ENCODE assay signal across 1 cellular context in the genomic region with DNA sequence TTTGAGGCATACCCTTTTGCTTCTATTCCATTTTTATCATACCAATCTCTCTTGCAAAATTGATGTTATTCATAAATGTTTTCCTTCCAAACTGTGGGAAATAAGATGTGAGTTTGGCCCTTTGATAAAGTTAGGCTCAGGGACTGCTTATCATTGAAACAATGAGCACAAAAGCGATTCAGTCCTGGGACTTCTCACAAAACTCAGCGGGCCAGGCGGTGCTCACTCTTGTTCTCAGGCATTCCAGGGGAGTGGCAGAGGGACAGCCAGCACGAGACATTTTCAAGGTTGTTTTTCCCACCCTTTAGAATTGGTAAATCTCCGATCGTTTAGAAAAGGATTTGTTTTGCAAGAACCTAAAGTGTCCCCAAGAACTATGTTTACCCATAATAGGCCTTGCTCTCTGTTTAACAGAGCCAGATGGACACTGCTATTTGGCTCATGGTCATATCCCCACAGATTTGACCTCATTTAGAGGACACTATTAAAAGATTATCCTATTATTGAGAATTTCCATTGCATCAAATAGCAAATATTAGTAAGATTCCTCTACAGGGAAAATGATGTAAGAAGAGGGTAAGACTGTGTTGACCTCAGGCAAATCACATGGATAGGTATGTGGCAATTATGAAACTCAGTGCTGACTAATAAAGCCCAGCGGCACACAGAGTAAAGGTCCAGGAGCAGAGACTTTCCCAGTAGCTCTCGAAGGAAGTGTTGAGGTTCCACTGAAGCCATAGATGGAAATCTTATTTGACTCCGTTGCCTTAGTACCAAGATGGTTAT.
A peak's percentile ranks its signal among the peaks of the same experiment; 100 is the strongest.
TF ChIP-seq lines count a peak whose summit lies in the region.

No MANE protein-coding gene starts in this region.

TF ChIP-seq in HepG2, 621 proteins besides CTCF, POLR2A, EP300 and RAD21 (continued from another document):
- TF ChIP-seq POGK (CRISPR knock-in tag; conservative IDR thresholded peaks at IDR 0.05) = 0 out of 2 replicates have a peak, but pooled peaks have one; percentile 32
- no peak for TF ChIP-seq ZNF775 (CRISPR knock-in tag; IDR thresholded peaks at IDR 0.05; ENCODE audit: borderline replicate concordance)
- TF ChIP-seq ZKSCAN5 (CRISPR knock-in tag; IDR thresholded peaks at IDR 0.05) = no peak
- TF ChIP-seq ZNF354B (CRISPR knock-in tag; IDR thresholded peaks at IDR 0.05) = no peak
- TF ChIP-seq, protein P1, sequence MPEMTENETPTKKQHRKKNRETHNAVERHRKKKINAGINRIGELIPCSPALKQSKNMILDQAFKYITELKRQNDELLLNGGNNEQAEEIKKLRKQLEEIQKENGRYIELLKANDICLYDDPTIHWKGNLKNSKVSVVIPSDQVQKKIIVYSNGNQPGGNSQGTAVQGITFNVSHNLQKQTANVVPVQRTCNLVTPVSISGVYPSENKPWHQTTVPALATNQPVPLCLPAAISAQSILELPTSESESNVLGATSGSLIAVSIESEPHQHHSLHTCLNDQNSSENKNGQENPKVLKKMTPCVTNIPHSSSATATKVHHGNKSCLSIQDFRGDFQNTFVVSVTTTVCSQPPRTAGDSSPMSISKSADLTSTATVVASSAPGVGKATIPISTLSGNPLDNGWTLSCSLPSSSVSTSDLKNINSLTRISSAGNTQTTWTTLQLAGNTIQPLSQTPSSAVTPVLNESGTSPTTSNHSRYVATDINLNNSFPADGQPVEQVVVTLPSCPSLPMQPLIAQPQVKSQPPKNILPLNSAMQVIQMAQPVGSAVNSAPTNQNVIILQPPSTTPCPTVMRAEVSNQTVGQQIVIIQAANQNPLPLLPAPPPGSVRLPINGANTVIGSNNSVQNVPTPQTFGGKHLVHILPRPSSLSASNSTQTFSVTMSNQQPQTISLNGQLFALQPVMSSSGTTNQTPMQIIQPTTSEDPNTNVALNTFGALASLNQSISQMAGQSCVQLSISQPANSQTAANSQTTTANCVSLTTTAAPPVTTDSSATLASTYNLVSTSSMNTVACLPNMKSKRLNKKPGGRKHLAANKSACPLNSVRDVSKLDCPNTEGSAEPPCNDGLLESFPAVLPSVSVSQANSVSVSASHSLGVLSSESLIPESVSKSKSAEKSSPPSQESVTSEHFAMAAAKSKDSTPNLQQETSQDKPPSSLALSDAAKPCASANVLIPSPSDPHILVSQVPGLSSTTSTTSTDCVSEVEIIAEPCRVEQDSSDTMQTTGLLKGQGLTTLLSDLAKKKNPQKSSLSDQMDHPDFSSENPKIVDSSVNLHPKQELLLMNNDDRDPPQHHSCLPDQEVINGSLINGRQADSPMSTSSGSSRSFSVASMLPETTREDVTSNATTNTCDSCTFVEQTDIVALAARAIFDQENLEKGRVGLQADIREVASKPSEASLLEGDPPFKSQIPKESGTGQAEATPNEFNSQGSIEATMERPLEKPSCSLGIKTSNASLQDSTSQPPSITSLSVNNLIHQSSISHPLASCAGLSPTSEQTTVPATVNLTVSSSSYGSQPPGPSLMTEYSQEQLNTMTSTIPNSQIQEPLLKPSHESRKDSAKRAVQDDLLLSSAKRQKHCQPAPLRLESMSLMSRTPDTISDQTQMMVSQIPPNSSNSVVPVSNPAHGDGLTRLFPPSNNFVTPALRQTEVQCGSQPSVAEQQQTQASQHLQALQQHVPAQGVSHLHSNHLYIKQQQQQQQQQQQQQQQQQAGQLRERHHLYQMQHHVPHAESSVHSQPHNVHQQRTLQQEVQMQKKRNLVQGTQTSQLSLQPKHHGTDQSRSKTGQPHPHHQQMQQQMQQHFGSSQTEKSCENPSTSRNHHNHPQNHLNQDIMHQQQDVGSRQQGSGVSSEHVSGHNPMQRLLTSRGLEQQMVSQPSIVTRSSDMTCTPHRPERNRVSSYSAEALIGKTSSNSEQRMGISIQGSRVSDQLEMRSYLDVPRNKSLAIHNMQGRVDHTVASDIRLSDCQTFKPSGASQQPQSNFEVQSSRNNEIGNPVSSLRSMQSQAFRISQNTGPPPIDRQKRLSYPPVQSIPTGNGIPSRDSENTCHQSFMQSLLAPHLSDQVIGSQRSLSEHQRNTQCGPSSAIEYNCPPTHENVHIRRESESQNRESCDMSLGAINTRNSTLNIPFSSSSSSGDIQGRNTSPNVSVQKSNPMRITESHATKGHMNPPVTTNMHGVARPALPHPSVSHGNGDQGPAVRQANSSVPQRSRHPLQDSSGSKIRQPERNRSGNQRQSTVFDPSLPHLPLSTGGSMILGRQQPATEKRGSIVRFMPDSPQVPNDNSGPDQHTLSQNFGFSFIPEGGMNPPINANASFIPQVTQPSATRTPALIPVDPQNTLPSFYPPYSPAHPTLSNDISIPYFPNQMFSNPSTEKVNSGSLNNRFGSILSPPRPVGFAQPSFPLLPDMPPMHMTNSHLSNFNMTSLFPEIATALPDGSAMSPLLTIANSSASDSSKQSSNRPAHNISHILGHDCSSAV (CRISPR knock-in tag; IDR thresholded peaks at IDR 0.05; ENCODE audit: borderline replicate concordance) = no peak
- no peak for TF ChIP-seq REXO4 (CRISPR knock-in tag; IDR thresholded peaks at IDR 0.05; ENCODE audit: borderline replicate concordance)
- TF ChIP-seq GLI4 (CRISPR knock-in tag; IDR thresholded peaks at IDR 0.05; ENCODE audit: borderline replicate concordance) = no peak
- TF ChIP-seq, protein P2, sequence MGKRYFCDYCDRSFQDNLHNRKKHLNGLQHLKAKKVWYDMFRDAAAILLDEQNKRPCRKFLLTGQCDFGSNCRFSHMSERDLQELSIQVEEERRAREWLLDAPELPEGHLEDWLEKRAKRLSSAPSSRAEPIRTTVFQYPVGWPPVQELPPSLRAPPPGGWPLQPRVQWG (CRISPR knock-in tag; IDR thresholded peaks at IDR 0.05; ENCODE audit: borderline replicate concordance, low read depth) = no peak
- TF ChIP-seq NCOA5 (CRISPR knock-in tag; IDR thresholded peaks at IDR 0.05) = no peak
- TF ChIP-seq, protein P3, sequence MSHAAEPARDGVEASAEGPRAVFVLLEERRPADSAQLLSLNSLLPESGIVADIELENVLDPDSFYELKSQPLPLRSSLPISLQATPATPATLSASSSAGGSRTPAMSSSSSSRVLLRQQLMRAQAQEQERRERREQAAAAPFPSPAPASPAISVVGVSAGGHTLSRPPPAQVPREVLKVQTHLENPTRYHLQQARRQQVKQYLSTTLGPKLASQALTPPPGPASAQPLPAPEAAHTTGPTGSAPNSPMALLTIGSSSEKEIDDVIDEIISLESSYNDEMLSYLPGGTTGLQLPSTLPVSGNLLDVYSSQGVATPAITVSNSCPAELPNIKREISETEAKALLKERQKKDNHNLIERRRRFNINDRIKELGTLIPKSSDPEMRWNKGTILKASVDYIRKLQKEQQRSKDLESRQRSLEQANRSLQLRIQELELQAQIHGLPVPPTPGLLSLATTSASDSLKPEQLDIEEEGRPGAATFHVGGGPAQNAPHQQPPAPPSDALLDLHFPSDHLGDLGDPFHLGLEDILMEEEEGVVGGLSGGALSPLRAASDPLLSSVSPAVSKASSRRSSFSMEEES (CRISPR knock-in tag; IDR thresholded peaks at IDR 0.05) = peak; percentile 73
- TF ChIP-seq ZNF564 (CRISPR knock-in tag; IDR thresholded peaks at IDR 0.05) = no peak
- TF ChIP-seq CREBL2 (CRISPR knock-in tag; IDR thresholded peaks at IDR 0.05; ENCODE audit: borderline replicate concordance) = no peak
- peak; percentile 18 for TF ChIP-seq TEAD3 (CRISPR knock-in tag; optimal IDR thresholded peaks at IDR 0.05; ENCODE audit: borderline replicate concordance)
- TF ChIP-seq CEBPG (CRISPR knock-in tag; IDR thresholded peaks at IDR 0.05) = peak; percentile 59
- no peak for TF ChIP-seq CEBPZ (IDR thresholded peaks at IDR 0.05; ENCODE audit: low read length)
- TF ChIP-seq THAP11 (CRISPR knock-in tag; IDR thresholded peaks at IDR 0.05) = no peak
